8 cellular contexts compared by ENCODE assay signal in the genomic region with DNA sequence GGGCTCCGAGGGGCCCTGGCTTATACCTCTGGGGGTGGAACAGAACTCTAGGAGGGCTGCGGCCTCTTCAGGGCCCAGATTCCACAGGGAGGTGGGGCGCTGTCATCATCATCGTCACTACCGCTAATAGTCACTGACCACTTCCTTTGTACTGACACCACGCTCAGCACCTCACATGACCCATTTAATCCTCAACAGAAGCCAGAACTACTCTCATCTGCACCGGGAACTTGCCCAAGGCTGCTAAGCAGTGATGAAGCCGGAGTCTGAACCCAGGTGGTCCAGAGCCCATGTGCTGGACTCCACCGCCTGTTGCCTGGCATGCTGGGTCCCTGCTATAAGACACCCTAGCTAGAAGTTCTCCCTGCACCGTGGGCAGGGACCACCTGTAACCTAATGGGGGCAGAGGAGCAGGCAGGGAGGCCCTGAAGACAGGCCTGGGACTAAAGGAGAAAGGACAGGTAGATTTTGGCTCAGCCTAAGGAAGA. TPM values are rescaled to one million over a fixed set of nuclear protein-coding genes. Genes with fewer than 3 reads are reported as not detected.
A peak's percentile ranks its signal among the peaks of the same experiment; 100 is the strongest.
DNase-seq lines count a peak whose midpoint lies in the region; ATAC-seq and TF ChIP-seq lines count a peak whose summit lies in the region.

No MANE protein-coding gene starts in this region.

- peaks cover 5% of the 10 kb centered on the region; the same call in 1 of the 2 replicates for H3K4me1 ChIP-seq in H9 (ENCODE audit: insufficient read depth, low read length)
- H3K4me1 ChIP-seq in rectal smooth muscle tissue (ENCODE audit: control insufficient read depth, insufficient read depth, low read length): peaks cover 5% of the 10 kb centered on the region

- no peaks in the 10 kb centered on the region for H3K23me2 ChIP-seq in H9 (ENCODE audit: insufficient read length, low read depth, low read length, poor library complexity, severe bottlenecking)

- H2BK15ac ChIP-seq in H9 (ENCODE audit: low read depth, low read length): no peak overlapping the region

- H2AK5ac ChIP-seq in H9 (ENCODE audit: insufficient read length, low read length): no peak overlapping the region

- H3K4me3 ChIP-seq in rectal smooth muscle tissue (ENCODE audit: low read length): no peak overlapping the region

- H3K27me3 Mint-ChIP-seq in H9 (ENCODE audit: low read depth): no peaks in the 10 kb centered on the region

- no peaks in the 10 kb centered on the region for H3K36me3 Mint-ChIP-seq in H9 (ENCODE audit: insufficient read depth in 1 of 3, low read depth in 3 of 3)

- H2BK20ac ChIP-seq in H9 (ENCODE audit: low read depth, low read length, poor library complexity, severe bottlenecking): no peak overlapping the region

- H3K36me3 ChIP-seq in rectal smooth muscle tissue (ENCODE audit: control insufficient read depth, insufficient read depth, low read length): peaks cover 6% of the 10 kb centered on the region

- H4K91ac ChIP-seq in H9 (ENCODE audit: insufficient read length, low read depth, low read length): no peak overlapping the region

- H3K9me3 ChIP-seq in H9 (ENCODE audit: control insufficient read depth, low read depth, low read length): no peaks in the 10 kb centered on the region

- H3K9ac ChIP-seq in H9 (ENCODE audit: extremely low read depth, insufficient read length, low read length) (no peak overlapping the region), rectal smooth muscle tissue (ENCODE audit: low read length) (no peak overlapping the region)

- H3K27ac ChIP-seq in H9 (ENCODE audit: insufficient read length, low read depth, low read length) (no peak overlapping the region), epithelial cell of prostate (peak overlapping the region; percentile 47), rectal smooth muscle tissue (ENCODE audit: low read depth, low read length) (peak overlapping the region; percentile 75)

- TF ChIP-seq CTCF in H9 (conservative IDR thresholded peaks at IDR 0.05): no peak

- ATAC-seq in HG02840 (IDR thresholded peaks at IDR 0.05; ENCODE audit: low FRiP score, unreplicated experiment): no peak
- ATAC-seq in HG03342 (IDR thresholded peaks at IDR 0.05; ENCODE audit: unreplicated experiment): no peak

- H3K4me3 Mint-ChIP-seq in H9: peak overlapping the region in 1 of 2 experiments; percentile 74; a peak in 3 of 5 replicates

- no peak overlapping the region for H2BK5ac ChIP-seq in H9 (ENCODE audit: insufficient read length, low read length)

- no peak overlapping the region for H3K56ac ChIP-seq in H9 (ENCODE audit: insufficient read length, low read depth, low read length)

- H4K5ac ChIP-seq in H9 (ENCODE audit: insufficient read length, low read depth, low read length): no peak overlapping the region

- no peak overlapping the region for H2BK12ac ChIP-seq in H9 (ENCODE audit: insufficient read length, low read depth, low read length)

- no peak overlapping the region for H3K23ac ChIP-seq in H9 (ENCODE audit: insufficient read length, low read depth, low read length)

- no peaks in the 10 kb centered on the region for H3K79me2 ChIP-seq in H9 (ENCODE audit: insufficient read depth, low read length)

- H2AFZ ChIP-seq in H9 (ENCODE audit: low read length): no peak overlapping the region

- no peaks in the 10 kb centered on the region for H3K9me3 Mint-ChIP-seq in H9

- H4K8ac ChIP-seq in H9 (replicated peaks; ENCODE audit: insufficient read length, low read depth, low read length): no peak overlapping the region

- H3K27me3 ChIP-seq in H9 (ENCODE audit: insufficient read depth, low read length) (no peaks in the 10 kb centered on the region), rectal smooth muscle tissue (ENCODE audit: control insufficient read depth, insufficient read depth, low read length) (no peaks in the 10 kb centered on the region)

- H2BK120ac ChIP-seq in H9 (ENCODE audit: low read depth, low read length, poor library complexity, severe bottlenecking): no peak overlapping the region

- H3K14ac ChIP-seq in H9 (ENCODE audit: insufficient read depth, low read length): no peak overlapping the region

- no peak overlapping the region for H3K18ac ChIP-seq in H9 (ENCODE audit: insufficient read length, low read depth, low read length)

- peaks cover 24 to 42% of the 10 kb centered on the region in 2 experiments for H3K4me1 Mint-ChIP-seq in H9

- H4K20me1 ChIP-seq in H9 (ENCODE audit: control insufficient read depth, insufficient read depth, insufficient read length): no peaks in the 10 kb centered on the region

- H3K4me2 ChIP-seq in H9 (ENCODE audit: insufficient read depth, insufficient read length, low read length): peak overlapping the region; percentile 43

- DNase-seq in H9: no peak
- peak; percentile 54 for DNase-seq in T-helper 22 cell (ENCODE audit: low read depth)
- no peak for DNase-seq in epithelial cell of prostate (ENCODE audit: low read depth, low spot score)
- DNase-seq in HuH-7.5 (ENCODE audit: low spot score): no peak
- DNase-seq in NCI-H1436 treated with DMSO at 0.1 percent for 48 hours (lab: John Stamatoyannopoulos, UW): no peak

- H3K27ac Mint-ChIP-seq in H9: peak overlapping the region; percentile 66 to 94 (median 75); a peak in 5 of 7 replicates

- no peaks in the 10 kb centered on the region for H3K79me1 ChIP-seq in H9 (ENCODE audit: insufficient read depth, low read depth, low read length, poor library complexity, severe bottlenecking)

- H3T11ph ChIP-seq in H9 (ENCODE audit: low read length): no peak overlapping the region

- H3K4ac ChIP-seq in H9 (ENCODE audit: low read depth, low read length): no peak overlapping the region

- no CpG with 5 or more reads among the region's 10 CpGs for WGBS in H9 (ENCODE audit: extremely low coverage, insufficient read length, low lambda C conversion rate)

RNA-seq across cellular contexts. Expression of gene UNC13D, which starts 12.0 kb away (rescaled TPM):
- 6.3 and 6.8 TPM in 2 replicates for total RNA-seq in H9 (2021)

RNA-seq across cellular contexts. Expression of gene WBP2, which starts 22.9 kb away (rescaled TPM):
- 59.2 and 63.2 TPM in 2 replicates for total RNA-seq in H9 (2021)

RNA-seq across cellular contexts. Expression of gene TRIM47, which starts 46.2 kb away (rescaled TPM):
- 5.5 and 6.9 TPM in 2 replicates for total RNA-seq in H9 (2021)

RNA-seq across cellular contexts. Expression of gene UNK, which starts 47.6 kb away (rescaled TPM):
- total RNA-seq in H9 (2021): 35.6 and 36.4 TPM in 2 replicates
